In genomic region chr14:61832783-61833182, GRCh38 we compare ENCODE assay signal across 27 cellular contexts. TPM values are rescaled to one million over a fixed set of nuclear protein-coding genes. Genes with fewer than 3 reads are reported as not detected.
"Had no signal": no experiment of that assay in that cellular context is flagged by ENCODE, and none has a peak within 500 bp of the region (broad histone marks: within the 10 kb centered on the region; RNA-seq: fewer than 3 reads in every experiment).

No MANE protein-coding gene starts in this region.

- ATAC-seq: psoas muscle; right cardiac atrium; right lobe of liver; stimulated activated effector memory CD8-positive, alpha-beta T cell treated with anti-CD3 and anti-CD28 coated beads, Interleukin-12 subunit alpha, Interleukin-12 subunit beta, amount 100 ng/mL, for 72 hours; stimulated activated naive B cell treated with anti-CD40 and anti-IgM and Interleukin-4, amounts not matched to agents 10 μg/mL and 1 μg/mL and 100 μg/mL, for 72 hours had no signal

- H3K79me2 ChIP-seq: parathyroid adenoma had no signal

- H3K27ac ChIP-seq: neural progenitor cell, ovary, parathyroid adenoma, psoas muscle, right lobe of liver, sigmoid colon, stomach, thoracic aorta, thyroid gland, tibial nerve, upper lobe of left lung, vagina had no signal

- H3K4me1 Mint-ChIP-seq: nephron; neural progenitor cell; stimulated activated effector memory CD8-positive, alpha-beta T cell treated with anti-CD3 and anti-CD28 coated beads, Interleukin-12 subunit alpha, Interleukin-12 subunit beta, amount 100 ng/mL, for 72 hours; stimulated activated naive B cell treated with anti-CD40 and anti-IgM and Interleukin-4, amounts not matched to agents 10 μg/mL and 1 μg/mL and 100 μg/mL, for 72 hours had no signal

- H3K4me1 ChIP-seq: neural progenitor cell, parathyroid adenoma, psoas muscle, right lobe of liver, sigmoid colon, thyroid gland, tibial nerve, upper lobe of left lung, vagina had no signal

- H3K27ac Mint-ChIP-seq: nephron; neural progenitor cell; progenitor cell of endocrine pancreas; stimulated activated naive CD8-positive, alpha-beta T cell treated with anti-CD3 and anti-CD28 coated beads, Interleukin-15, Interleukin-2, amounts not matched to agents 100 ng/mL and 50 ng/mL, for 24 hours had no signal

- H3K4me3 ChIP-seq: neural progenitor cell, ovary, psoas muscle, right lobe of liver, sigmoid colon, stomach, thoracic aorta, thyroid gland, tibial nerve, upper lobe of left lung, vagina had no signal

- DNase-seq: occipital lobe; ovary; psoas muscle; right cardiac atrium; right lobe of liver; sigmoid colon; small intestine; stimulated activated CD4-positive, alpha-beta T cell treated with anti-CD3 and anti-CD28 coated beads, Interleukin-15, amount 100 ng/mL, for 24 hours; stimulated activated CD4-positive, alpha-beta T cell treated with anti-CD3 and anti-CD28 coated beads, Interleukin-2, amount 100 ng/mL, for 24 hours; stimulated activated CD4-positive, alpha-beta T cell treated with anti-CD3 and anti-CD28 coated beads, Interleukin-2, amount 100 ng/mL, for 48 hours; stimulated activated CD4-positive, alpha-beta T cell treated with anti-CD3 and anti-CD28 coated beads, Interleukin-4, amount 100 ng/mL, for 24 hours; stimulated activated naive B cell treated with anti-CD40 and anti-IgM and Interleukin-4, amounts not matched to agents 10 μg/mL and 1 μg/mL and 100 μg/mL, for 72 hours; stimulated activated naive CD4-positive, alpha-beta T cell treated with Interleukin-2 at 50 U/mL for 16 hours; stomach; thyroid gland; trophoblast cell had no signal

- H2AFZ ChIP-seq: neural progenitor cell, parathyroid adenoma had no signal

- H3K36me3 Mint-ChIP-seq: neural progenitor cell; stimulated activated effector memory CD8-positive, alpha-beta T cell treated with anti-CD3 and anti-CD28 coated beads, Interleukin-12 subunit alpha, Interleukin-12 subunit beta, amount 100 ng/mL, for 72 hours; stimulated activated naive B cell treated with anti-CD40 and anti-IgM and Interleukin-4, amounts not matched to agents 10 μg/mL and 1 μg/mL and 100 μg/mL, for 72 hours had no signal

- H3K27me3 ChIP-seq: neural progenitor cell, ovary, right lobe of liver, sigmoid colon, stomach, thyroid gland, tibial nerve, upper lobe of left lung, vagina had no signal

- H3K36me3 ChIP-seq: neural progenitor cell, ovary, right lobe of liver, sigmoid colon, stomach, thoracic aorta, thyroid gland, tibial nerve, upper lobe of left lung, vagina had no signal

- H3K4me3 Mint-ChIP-seq: nephron; neural progenitor cell; stimulated activated effector memory CD8-positive, alpha-beta T cell treated with anti-CD3 and anti-CD28 coated beads, Interleukin-12 subunit alpha, Interleukin-12 subunit beta, amount 100 ng/mL, for 72 hours; stimulated activated naive B cell treated with anti-CD40 and anti-IgM and Interleukin-4, amounts not matched to agents 10 μg/mL and 1 μg/mL and 100 μg/mL, for 72 hours; stimulated activated naive CD8-positive, alpha-beta T cell treated with anti-CD3 and anti-CD28 coated beads, Interleukin-15, Interleukin-2, amounts not matched to agents 100 ng/mL and 50 ng/mL, for 24 hours had no signal

- H3K4me2 ChIP-seq: neural progenitor cell had no signal

- H3K27me3 Mint-ChIP-seq: stimulated activated naive B cell treated with anti-CD40 and anti-IgM and Interleukin-4, amounts not matched to agents 10 μg/mL and 1 μg/mL and 100 μg/mL, for 72 hours; stimulated activated naive CD8-positive, alpha-beta T cell treated with anti-CD3 and anti-CD28 coated beads, Interleukin-15, Interleukin-2, amounts not matched to agents 100 ng/mL and 50 ng/mL, for 24 hours had no signal

- FAIRE-seq: small intestine had no signal

- H3K9ac ChIP-seq: neural progenitor cell, parathyroid adenoma had no signal

- H3K9me3 Mint-ChIP-seq: nephron; neural progenitor cell; stimulated activated effector memory CD8-positive, alpha-beta T cell treated with anti-CD3 and anti-CD28 coated beads, Interleukin-12 subunit alpha, Interleukin-12 subunit beta, amount 100 ng/mL, for 72 hours; stimulated activated naive B cell treated with anti-CD40 and anti-IgM and Interleukin-4, amounts not matched to agents 10 μg/mL and 1 μg/mL and 100 μg/mL, for 72 hours; stimulated activated naive CD8-positive, alpha-beta T cell treated with anti-CD3 and anti-CD28 coated beads, Interleukin-15, Interleukin-2, amounts not matched to agents 100 ng/mL and 50 ng/mL, for 24 hours had no signal

- H3K9me3 ChIP-seq: ovary, psoas muscle, right lobe of liver, sigmoid colon, stomach, thoracic aorta, thyroid gland, tibial nerve, upper lobe of left lung, vagina had no signal

RNA-seq across cellular contexts. Expression of gene SYT16, which starts 20.3 kb away (rescaled TPM):
- total RNA-seq: psoas muscle, subcutaneous adipose tissue, thoracic aorta had no signal
